Comparison of ENCODE assay signal across 18 cellular contexts in genomic region chr7:7517661-7518236, GRCh38. TPM values are rescaled to one million over a fixed set of nuclear protein-coding genes. Genes with fewer than 3 reads are reported as not detected.
DNase-seq lines count a peak whose midpoint lies in the region; ATAC-seq and TF ChIP-seq lines count a peak whose summit lies in the region.
"Had no signal": no experiment of that assay in that cellular context is flagged by ENCODE, and none has a peak within 500 bp of the region (broad histone marks: within the 10 kb centered on the region; RNA-seq: fewer than 3 reads in every experiment).

No MANE protein-coding gene starts in this region.

- DNase-seq in NOMO-1 (lab: John Stamatoyannopoulos, UW; ENCODE audit: unreplicated experiment in 2 of 2): peak; percentile 13 to 28
- no peak for DNase-seq in NOMO-1 treated with dmso at 0.1 percent for 144 hours (lab: John Stamatoyannopoulos, UW; ENCODE audit: unreplicated experiment)
- DNase-seq in M059J (ENCODE audit: low read depth): peak; percentile 31
- peak in 1 of 3 donors; percentile 47 for DNase-seq in right cardiac atrium
- no peak for DNase-seq in tibial nerve (ENCODE audit: low spot score in 2 of 2)
- no peak for DNase-seq in COLO668 (lab: John Stamatoyannopoulos, UW; ENCODE audit: unreplicated experiment)
- DNase-seq in activated T-cell treated with anti-CD3 and anti-CD28 coated beads, Interleukin-2, amount 50 U/mL, for 72 hours: no peak
- no peak for DNase-seq in H9
- DNase-seq: 8988T; DMS53; NCI-H1092; NCI-H345; NCI-H69; NK-92 treated with Interleukin-12 subunit alpha and Interleukin-12 subunit beta, amount 100 ng/mL, for 24 hours had no signal

- no peak overlapping the region for H3K56ac ChIP-seq in H9 (ENCODE audit: insufficient read length, low read depth, low read length)

- no peak overlapping the region for H2BK12ac ChIP-seq in H9 (ENCODE audit: insufficient read length, low read depth, low read length)

- H3K14ac ChIP-seq in H9 (ENCODE audit: insufficient read depth, low read length): no peak overlapping the region

- no peak overlapping the region for H3T11ph ChIP-seq in H9 (ENCODE audit: low read length)

- peak; percentile 83 to 94 for ATAC-seq in right cardiac atrium
- no peak for ATAC-seq in activated T-cell treated with anti-CD3 and anti-CD28 coated beads, Interleukin-2, amount 50 U/mL, for 72 hours (replicated peaks in 1 of 2)
- ATAC-seq: GM12878, HCT116 had no signal

- no peak overlapping the region for H4K8ac ChIP-seq in H9 (replicated peaks; ENCODE audit: insufficient read length, low read depth, low read length)

- no peak overlapping the region for H2BK15ac ChIP-seq in H9 (ENCODE audit: low read depth, low read length)

- no peak overlapping the region for H3K18ac ChIP-seq in H9 (ENCODE audit: insufficient read length, low read depth, low read length)

- H3K4me3 Mint-ChIP-seq in activated T-cell treated with anti-CD3 and anti-CD28 coated beads, Interleukin-2, amount 50 U/mL, for 72 hours: no peak overlapping the region
- H3K4me3 Mint-ChIP-seq in H9: no peak overlapping the region
- H3K4me3 Mint-ChIP-seq: CD14-positive monocyte had no signal

- no peak overlapping the region for H3K23ac ChIP-seq in H9 (ENCODE audit: insufficient read length, low read depth, low read length)

- 37% methylated on average over 3 of the region's 3 CpGs for WGBS in right cardiac atrium
- 19 to 20% methylated on average over 3 of the region's 3 CpGs for WGBS in tibial nerve, 2 donors
- no CpG with 5 or more reads among the region's 3 CpGs for WGBS in H9 (ENCODE audit: extremely low coverage, insufficient read length, low lambda C conversion rate)

- H3K27ac ChIP-seq in right cardiac atrium (ENCODE audit: low read length): no peak overlapping the region
- peak overlapping the region in 3 of 4 donors; percentile 16 to 62 (median 60) for H3K27ac ChIP-seq in tibial nerve
- H3K27ac ChIP-seq in H9 (ENCODE audit: insufficient read length, low read depth, low read length): no peak overlapping the region

- TF ChIP-seq CTCF in tibial nerve (IDR thresholded peaks at IDR 0.05) (no peak), H9 (conservative IDR thresholded peaks at IDR 0.05) (no peak)

- no peaks in the 10 kb centered on the region for H3K79me1 ChIP-seq in H9 (ENCODE audit: insufficient read depth, low read depth, low read length, poor library complexity, severe bottlenecking)

- H4K91ac ChIP-seq in H9 (ENCODE audit: insufficient read length, low read depth, low read length): no peak overlapping the region

- H3K4me1 ChIP-seq in right cardiac atrium (ENCODE audit: control insufficient read depth, insufficient read depth, low read length) (no peaks in the 10 kb centered on the region), tibial nerve (peaks cover 3 to 34% (median 10%) of the 10 kb centered on the region in 4 donors), H9 (ENCODE audit: insufficient read depth, low read length) (no peaks in the 10 kb centered on the region)

- no peak overlapping the region for H2BK120ac ChIP-seq in H9 (ENCODE audit: low read depth, low read length, poor library complexity, severe bottlenecking)

- no peak overlapping the region for H2BK5ac ChIP-seq in H9 (ENCODE audit: insufficient read length, low read length)

- H3K9me3 ChIP-seq in right cardiac atrium (ENCODE audit: control insufficient read depth, low read length) (no peaks in the 10 kb centered on the region), tibial nerve (no peaks in the 10 kb centered on the region), H9 (ENCODE audit: control insufficient read depth, low read depth, low read length) (no peaks in the 10 kb centered on the region)

- H3K36me3 ChIP-seq in tibial nerve: no peaks in the 10 kb centered on the region

- H4K20me1 ChIP-seq in H9 (ENCODE audit: control insufficient read depth, insufficient read depth, insufficient read length): no peaks in the 10 kb centered on the region

- TF ChIP-seq EP300 in tibial nerve (IDR thresholded peaks at IDR 0.05): no peak

- H3K27me3 Mint-ChIP-seq in activated T-cell treated with anti-CD3 and anti-CD28 coated beads, Interleukin-2, amount 50 U/mL, for 72 hours (ENCODE audit: low read depth): no peaks in the 10 kb centered on the region
- H3K27me3 Mint-ChIP-seq in H9 (ENCODE audit: low read depth): no peaks in the 10 kb centered on the region

- no peaks in the 10 kb centered on the region for H3K9me3 Mint-ChIP-seq in activated T-cell treated with anti-CD3 and anti-CD28 coated beads, Interleukin-2, amount 50 U/mL, for 72 hours
- no peaks in the 10 kb centered on the region; a peak in 1 of 5 replicates for H3K9me3 Mint-ChIP-seq in H9
- H3K9me3 Mint-ChIP-seq: CD14-positive monocyte had no signal

- H4K5ac ChIP-seq in H9 (ENCODE audit: insufficient read length, low read depth, low read length): no peak overlapping the region

- no peak for TF ChIP-seq POLR2A in tibial nerve (IDR thresholded peaks at IDR 0.05)

- H3K4me2 ChIP-seq in H9 (ENCODE audit: insufficient read depth, insufficient read length, low read length): no peak overlapping the region

- no peak overlapping the region for H3K4me3 ChIP-seq in right cardiac atrium (ENCODE audit: low read length)
- no peak overlapping the region for H3K4me3 ChIP-seq in tibial nerve
- H3K4me3 ChIP-seq: GM12878 had no signal

- H3K23me2 ChIP-seq in H9 (ENCODE audit: insufficient read length, low read depth, low read length, poor library complexity, severe bottlenecking): no peaks in the 10 kb centered on the region

- no peak overlapping the region for H2AFZ ChIP-seq in H9 (ENCODE audit: low read length)

- no peaks in the 10 kb centered on the region for H3K4me1 Mint-ChIP-seq in activated T-cell treated with anti-CD3 and anti-CD28 coated beads, Interleukin-2, amount 50 U/mL, for 72 hours (ENCODE audit: low read depth)
- H3K4me1 Mint-ChIP-seq in H9: peaks cover 9% of the 10 kb centered on the region in 2 experiments; a peak in 3 of 4 replicates

- H3K36me3 Mint-ChIP-seq in activated T-cell treated with anti-CD3 and anti-CD28 coated beads, Interleukin-2, amount 50 U/mL, for 72 hours (ENCODE audit: insufficient read depth in 2 of 2): no peaks in the 10 kb centered on the region
- no peaks in the 10 kb centered on the region for H3K36me3 Mint-ChIP-seq in H9 (ENCODE audit: insufficient read depth in 1 of 3, low read depth in 3 of 3)
- H3K36me3 Mint-ChIP-seq: CD14-positive monocyte had no signal

- H3K27me3 ChIP-seq in right cardiac atrium (ENCODE audit: control insufficient read depth, insufficient read depth) (no peaks in the 10 kb centered on the region), tibial nerve (no peaks in the 10 kb centered on the region), H9 (ENCODE audit: insufficient read depth, low read length) (no peaks in the 10 kb centered on the region)

- no peak overlapping the region for H2BK20ac ChIP-seq in H9 (ENCODE audit: low read depth, low read length, poor library complexity, severe bottlenecking)

- no peak overlapping the region for H3K27ac Mint-ChIP-seq in activated T-cell treated with anti-CD3 and anti-CD28 coated beads, Interleukin-2, amount 50 U/mL, for 72 hours
- no peak overlapping the region for H3K27ac Mint-ChIP-seq in H9
- H3K27ac Mint-ChIP-seq: CD14-positive monocyte had no signal

- H3K4ac ChIP-seq in H9 (ENCODE audit: low read depth, low read length): no peak overlapping the region

- H3K79me2 ChIP-seq in H9 (ENCODE audit: insufficient read depth, low read length): no peaks in the 10 kb centered on the region

- H3K9ac ChIP-seq in H9 (ENCODE audit: extremely low read depth, insufficient read length, low read length): no peak overlapping the region

- intact Hi-C loops in right cardiac atrium (cut with DNase I): no loop called here

- H2AK5ac ChIP-seq in H9 (ENCODE audit: insufficient read length, low read length): no peak overlapping the region

RNA-seq across cellular contexts. Expression of gene COL28A1, which starts 17.9 kb away (rescaled TPM):
- total RNA-seq in M059J (2014; rRNA removed; shearing (Covaris generic)): not detected in 2 replicates
- total RNA-seq in right cardiac atrium (1 to 10 TPM; 3.8 to 5.8 (median 5.0) TPM), tibial nerve (100 to 1,000 TPM in 3 of 4 donors, 10 to 100 TPM in 1; 60.0 to 142 (median 122) TPM), H9 (2021) (0.66 and 0.92 TPM in 2 replicates)
- polyA plus RNA-seq in right cardiac atrium: 4.3 TPM
- under 1 TPM; 0.16 to 0.29 TPM for total RNA-seq in activated T-cell treated with anti-CD3 and anti-CD28 coated beads, Interleukin-2, amount 50 U/mL, for 72 hours
- total RNA-seq: G401, GM12878 had no signal
- polyA plus RNA-seq: CD14-positive monocyte had no signal

RNA-seq across cellular contexts. Expression of gene MIOS, which starts 48.9 kb away (rescaled TPM):
- 17.5 and 31.6 TPM in 2 replicates for total RNA-seq in M059J (2014; rRNA removed; shearing (Covaris generic))
- total RNA-seq in right cardiac atrium: 10 to 100 TPM; 18.9 to 26.0 (median 23.3) TPM
- 9.4 TPM for polyA plus RNA-seq in right cardiac atrium
- total RNA-seq in tibial nerve: 10 to 100 TPM; 35.9 to 80.4 (median 61.9) TPM
- total RNA-seq in activated T-cell treated with anti-CD3 and anti-CD28 coated beads, Interleukin-2, amount 50 U/mL, for 72 hours: 10 to 100 TPM; 49.5 to 60.7 TPM
- 46.4 and 48.4 TPM in 2 replicates for total RNA-seq in H9 (2021)

Comparison
In these comparisons a context has a peak if more than half of its experiments do, and no peak if none do; other contexts are left out.
1. DNase-seq: peak in NOMO-1 (2 of 2) and M059J (single experiment); none in NOMO-1 treated with dmso at 0.1 percent for 144 hours (single experiment), tibial nerve (0 of 2), COLO668 (single experiment), activated T-cell treated with anti-CD3 and anti-CD28 coated beads, Interleukin-2, amount 50 U/mL, for 72 hours (0 of 2) and H9 (single experiment).
2. ATAC-seq: peak in right cardiac atrium (2 of 2); none in activated T-cell treated with anti-CD3 and anti-CD28 coated beads, Interleukin-2, amount 50 U/mL, for 72 hours (0 of 2).
3. H3K27ac ChIP-seq: peak in tibial nerve (3 of 4); none in right cardiac atrium (single experiment) and H9 (single experiment).
4. RNA of gene COL28A1, which starts 17.9 kb away (total RNA-seq): 60.0 to 142 TPM in tibial nerve; 3.8 to 5.8 TPM in right cardiac atrium, 0.66 to 0.92 TPM in H9, 0.16 to 0.29 TPM in activated T-cell treated with anti-CD3 and anti-CD28 coated beads, Interleukin-2, amount 50 U/mL, for 72 hours and not detected in M059J; every median in the first group is over 4 times any median in the second.